Comparison of ENCODE assay signal across 21 cellular contexts in genomic region chr10:98402513-98402912, GRCh38.
"Had no signal": no experiment of that assay in that cellular context is flagged by ENCODE, and none has a peak within 500 bp of the region (broad histone marks: within the 10 kb centered on the region; RNA-seq: fewer than 3 reads in every experiment).

No MANE protein-coding gene starts in this region.

- H3K4me3 Mint-ChIP-seq: immature natural killer cell; naive B cell; nephron; stimulated activated memory B cell treated with anti-CD40 and anti-IgM and Interleukin-4, amounts not matched to agents 10 μg/mL and 1 μg/mL and 100 μg/mL, for 72 hours; stimulated activated naive CD8-positive, alpha-beta T cell treated with anti-CD3 and anti-CD28 coated beads, Interleukin-15, Interleukin-2, amounts not matched to agents 100 ng/mL and 50 ng/mL, for 24 hours had no signal

- H3K9me3 ChIP-seq: gastroesophageal sphincter, psoas muscle, right lobe of liver, spleen, tibial nerve had no signal

- H3K79me2 ChIP-seq: parathyroid adenoma had no signal

- H3K4me1 ChIP-seq: parathyroid adenoma, psoas muscle, right lobe of liver, spleen had no signal

- H3K4me1 Mint-ChIP-seq: naive B cell had no signal

- H3K9ac ChIP-seq: parathyroid adenoma had no signal

- H3K9me3 Mint-ChIP-seq: immature natural killer cell; naive B cell; nephron; stimulated activated memory B cell treated with anti-CD40 and anti-IgM and Interleukin-4, amounts not matched to agents 10 μg/mL and 1 μg/mL and 100 μg/mL, for 72 hours; stimulated activated naive CD8-positive, alpha-beta T cell treated with anti-CD3 and anti-CD28 coated beads, Interleukin-15, Interleukin-2, amounts not matched to agents 100 ng/mL and 50 ng/mL, for 24 hours had no signal

- H2AFZ ChIP-seq: parathyroid adenoma had no signal

- DNase-seq: effector memory CD4-positive, alpha-beta T cell; glutamatergic neuron; immature natural killer cell; left ventricle myocardium superior; mesenchymal stem cell; naive B cell; psoas muscle; retina; right lobe of liver; spleen; stimulated activated CD4-positive, alpha-beta T cell treated with anti-CD3 and anti-CD28 coated beads, Interleukin-15, amount 100 ng/mL, for 24 hours; stimulated activated CD4-positive, alpha-beta T cell treated with anti-CD3 and anti-CD28 coated beads, Interleukin-1b, Interleukin-23, amount 100 ng/mL, for 48 hours; stimulated activated CD4-positive, alpha-beta T cell treated with anti-CD3 and anti-CD28 coated beads, Interleukin-4, amount 100 ng/mL, for 24 hours had no signal

- H3K27me3 Mint-ChIP-seq: naive B cell; stimulated activated memory B cell treated with anti-CD40 and anti-IgM and Interleukin-4, amounts not matched to agents 10 μg/mL and 1 μg/mL and 100 μg/mL, for 72 hours; stimulated activated naive CD8-positive, alpha-beta T cell treated with anti-CD3 and anti-CD28 coated beads, Interleukin-15, Interleukin-2, amounts not matched to agents 100 ng/mL and 50 ng/mL, for 24 hours had no signal

- H3K27me3 ChIP-seq: gastroesophageal sphincter, right lobe of liver, spleen, tibial nerve had no signal

- ATAC-seq: esophagus mucosa; gastroesophageal sphincter; left ventricle myocardium superior; psoas muscle; right lobe of liver; stimulated activated memory B cell treated with anti-CD40 and anti-IgM and Interleukin-4, amounts not matched to agents 10 μg/mL and 1 μg/mL and 100 μg/mL, for 72 hours had no signal

- H3K4me3 ChIP-seq: gastroesophageal sphincter, lung, psoas muscle, right lobe of liver, spleen, tibial nerve had no signal

- H3K27ac ChIP-seq: parathyroid adenoma, psoas muscle, right lobe of liver, spleen had no signal

- H3K27ac Mint-ChIP-seq: immature natural killer cell; nephron; stimulated activated memory B cell treated with anti-CD40 and anti-IgM and Interleukin-4, amounts not matched to agents 10 μg/mL and 1 μg/mL and 100 μg/mL, for 72 hours; stimulated activated naive CD8-positive, alpha-beta T cell treated with anti-CD3 and anti-CD28 coated beads, Interleukin-15, Interleukin-2, amounts not matched to agents 100 ng/mL and 50 ng/mL, for 24 hours had no signal
